In the genomic region with DNA sequence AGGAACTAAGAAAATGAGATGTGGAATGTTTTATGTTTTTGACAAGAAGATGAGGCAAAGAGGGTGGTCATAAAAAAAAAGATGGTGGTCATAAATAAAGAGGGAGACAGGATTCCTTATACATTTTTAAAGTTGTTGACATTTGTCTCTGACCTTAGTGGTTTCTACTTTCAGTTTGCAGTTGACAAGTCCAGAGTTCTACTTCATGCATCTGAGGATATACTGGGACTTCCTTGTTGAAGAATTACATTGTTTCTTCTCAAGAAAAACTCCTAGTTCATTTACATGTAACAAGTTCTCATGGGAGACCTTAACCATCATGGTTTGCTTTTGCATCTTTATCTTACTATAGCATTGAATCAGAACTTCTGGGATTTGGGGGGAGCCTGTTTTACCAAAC, we compare ENCODE assay signal across 1 cellular context.
TF ChIP-seq lines count a peak whose summit lies in the region.

No MANE protein-coding gene starts in this region.

TF ChIP-seq in GM12878, 131 proteins besides CTCF, POLR2A, EP300 and RAD21 (continued from another document):
- TF ChIP-seq ZBTB11 (CRISPR knock-in tag; IDR thresholded peaks at IDR 0.05) (no peak), ZZZ3 (IDR thresholded peaks at IDR 0.05; ENCODE audit: control insufficient read depth, insufficient read length, low read depth) (no peak), CHD2 (IDR thresholded peaks at IDR 0.05; ENCODE audit: borderline replicate concordance, low read depth, low read length) (no peak)
- TF ChIP-seq, protein P1, sequence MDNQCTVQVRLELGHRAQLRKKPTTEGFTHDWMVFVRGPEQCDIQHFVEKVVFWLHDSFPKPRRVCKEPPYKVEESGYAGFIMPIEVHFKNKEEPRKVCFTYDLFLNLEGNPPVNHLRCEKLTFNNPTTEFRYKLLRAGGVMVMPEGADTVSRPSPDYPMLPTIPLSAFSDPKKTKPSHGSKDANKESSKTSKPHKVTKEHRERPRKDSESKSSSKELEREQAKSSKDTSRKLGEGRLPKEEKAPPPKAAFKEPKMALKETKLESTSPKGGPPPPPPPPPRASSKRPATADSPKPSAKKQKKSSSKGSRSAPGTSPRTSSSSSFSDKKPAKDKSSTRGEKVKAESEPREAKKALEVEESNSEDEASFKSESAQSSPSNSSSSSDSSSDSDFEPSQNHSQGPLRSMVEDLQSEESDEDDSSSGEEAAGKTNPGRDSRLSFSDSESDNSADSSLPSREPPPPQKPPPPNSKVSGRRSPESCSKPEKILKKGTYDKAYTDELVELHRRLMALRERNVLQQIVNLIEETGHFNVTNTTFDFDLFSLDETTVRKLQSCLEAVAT (IDR thresholded peaks at IDR 0.05) = no peak
